Comparison of ENCODE assay signal across 1 cellular context in the genomic region with DNA sequence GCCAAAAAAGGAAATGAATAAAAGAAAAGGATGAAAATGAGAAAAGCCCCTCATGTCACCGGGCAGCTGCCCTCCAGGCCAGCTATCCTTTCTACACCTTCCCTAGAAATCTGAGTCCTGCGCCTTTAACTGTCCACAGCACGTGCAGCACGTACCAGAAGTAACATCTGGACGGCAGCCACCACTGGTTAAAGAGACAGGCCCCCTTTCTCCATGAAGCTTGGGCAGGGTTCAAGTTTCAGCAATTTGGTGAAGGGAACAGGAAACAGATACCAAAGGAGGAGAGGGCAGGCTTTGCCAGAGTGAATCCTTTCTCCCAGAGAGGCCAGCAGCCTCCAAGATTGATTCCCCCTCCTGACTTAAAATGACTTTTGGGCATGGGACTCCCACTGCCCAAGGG.
A peak's percentile ranks its signal among the peaks of the same experiment; 100 is the strongest.
TF ChIP-seq lines count a peak whose summit lies in the region.

No MANE protein-coding gene starts in this region.

TF ChIP-seq in GM12878, 131 proteins besides CTCF, POLR2A, EP300 and RAD21 (continued from another document):
- TF ChIP-seq, protein P1, sequence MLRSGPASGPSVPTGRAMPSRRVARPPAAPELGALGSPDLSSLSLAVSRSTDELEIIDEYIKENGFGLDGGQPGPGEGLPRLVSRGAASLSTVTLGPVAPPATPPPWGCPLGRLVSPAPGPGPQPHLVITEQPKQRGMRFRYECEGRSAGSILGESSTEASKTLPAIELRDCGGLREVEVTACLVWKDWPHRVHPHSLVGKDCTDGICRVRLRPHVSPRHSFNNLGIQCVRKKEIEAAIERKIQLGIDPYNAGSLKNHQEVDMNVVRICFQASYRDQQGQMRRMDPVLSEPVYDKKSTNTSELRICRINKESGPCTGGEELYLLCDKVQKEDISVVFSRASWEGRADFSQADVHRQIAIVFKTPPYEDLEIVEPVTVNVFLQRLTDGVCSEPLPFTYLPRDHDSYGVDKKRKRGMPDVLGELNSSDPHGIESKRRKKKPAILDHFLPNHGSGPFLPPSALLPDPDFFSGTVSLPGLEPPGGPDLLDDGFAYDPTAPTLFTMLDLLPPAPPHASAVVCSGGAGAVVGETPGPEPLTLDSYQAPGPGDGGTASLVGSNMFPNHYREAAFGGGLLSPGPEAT (IDR thresholded peaks at IDR 0.05; ENCODE audit: low read depth): peak; percentile 98
- no peak for TF ChIP-seq STAT1 (conservative IDR thresholded peaks at IDR 0.05)
- TF ChIP-seq NBN (IDR thresholded peaks at IDR 0.05): 0 out of 2 replicates have a peak, but pooled peaks have one; percentile 26
- TF ChIP-seq, protein P2, sequence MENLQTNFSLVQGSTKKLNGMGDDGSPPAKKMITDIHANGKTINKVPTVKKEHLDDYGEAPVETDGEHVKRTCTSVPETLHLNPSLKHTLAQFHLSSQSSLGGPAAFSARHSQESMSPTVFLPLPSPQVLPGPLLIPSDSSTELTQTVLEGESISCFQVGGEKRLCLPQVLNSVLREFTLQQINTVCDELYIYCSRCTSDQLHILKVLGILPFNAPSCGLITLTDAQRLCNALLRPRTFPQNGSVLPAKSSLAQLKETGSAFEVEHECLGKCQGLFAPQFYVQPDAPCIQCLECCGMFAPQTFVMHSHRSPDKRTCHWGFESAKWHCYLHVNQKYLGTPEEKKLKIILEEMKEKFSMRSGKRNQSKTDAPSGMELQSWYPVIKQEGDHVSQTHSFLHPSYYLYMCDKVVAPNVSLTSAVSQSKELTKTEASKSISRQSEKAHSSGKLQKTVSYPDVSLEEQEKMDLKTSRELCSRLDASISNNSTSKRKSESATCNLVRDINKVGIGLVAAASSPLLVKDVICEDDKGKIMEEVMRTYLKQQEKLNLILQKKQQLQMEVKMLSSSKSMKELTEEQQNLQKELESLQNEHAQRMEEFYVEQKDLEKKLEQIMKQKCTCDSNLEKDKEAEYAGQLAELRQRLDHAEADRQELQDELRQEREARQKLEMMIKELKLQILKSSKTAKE (IDR thresholded peaks at IDR 0.05; ENCODE audit: low read depth, poor library complexity, severe bottlenecking): peak; percentile 22
- TF ChIP-seq, protein P3, sequence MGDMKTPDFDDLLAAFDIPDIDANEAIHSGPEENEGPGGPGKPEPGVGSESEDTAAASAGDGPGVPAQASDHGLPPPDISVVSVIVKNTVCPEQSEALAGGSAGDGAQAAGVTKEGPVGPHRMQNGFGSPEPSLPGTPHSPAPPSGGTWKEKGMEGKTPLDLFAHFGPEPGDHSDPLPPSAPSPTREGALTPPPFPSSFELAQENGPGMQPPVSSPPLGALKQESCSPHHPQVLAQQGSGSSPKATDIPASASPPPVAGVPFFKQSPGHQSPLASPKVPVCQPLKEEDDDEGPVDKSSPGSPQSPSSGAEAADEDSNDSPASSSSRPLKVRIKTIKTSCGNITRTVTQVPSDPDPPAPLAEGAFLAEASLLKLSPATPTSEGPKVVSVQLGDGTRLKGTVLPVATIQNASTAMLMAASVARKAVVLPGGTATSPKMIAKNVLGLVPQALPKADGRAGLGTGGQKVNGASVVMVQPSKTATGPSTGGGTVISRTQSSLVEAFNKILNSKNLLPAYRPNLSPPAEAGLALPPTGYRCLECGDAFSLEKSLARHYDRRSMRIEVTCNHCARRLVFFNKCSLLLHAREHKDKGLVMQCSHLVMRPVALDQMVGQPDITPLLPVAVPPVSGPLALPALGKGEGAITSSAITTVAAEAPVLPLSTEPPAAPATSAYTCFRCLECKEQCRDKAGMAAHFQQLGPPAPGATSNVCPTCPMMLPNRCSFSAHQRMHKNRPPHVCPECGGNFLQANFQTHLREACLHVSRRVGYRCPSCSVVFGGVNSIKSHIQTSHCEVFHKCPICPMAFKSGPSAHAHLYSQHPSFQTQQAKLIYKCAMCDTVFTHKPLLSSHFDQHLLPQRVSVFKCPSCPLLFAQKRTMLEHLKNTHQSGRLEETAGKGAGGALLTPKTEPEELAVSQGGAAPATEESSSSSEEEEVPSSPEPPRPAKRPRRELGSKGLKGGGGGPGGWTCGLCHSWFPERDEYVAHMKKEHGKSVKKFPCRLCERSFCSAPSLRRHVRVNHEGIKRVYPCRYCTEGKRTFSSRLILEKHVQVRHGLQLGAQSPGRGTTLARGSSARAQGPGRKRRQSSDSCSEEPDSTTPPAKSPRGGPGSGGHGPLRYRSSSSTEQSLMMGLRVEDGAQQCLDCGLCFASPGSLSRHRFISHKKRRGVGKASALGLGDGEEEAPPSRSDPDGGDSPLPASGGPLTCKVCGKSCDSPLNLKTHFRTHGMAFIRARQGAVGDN (IDR thresholded peaks at IDR 0.05): 0 out of 2 replicates have a peak, but pooled peaks have one; percentile 57
- TF ChIP-seq, protein P4, sequence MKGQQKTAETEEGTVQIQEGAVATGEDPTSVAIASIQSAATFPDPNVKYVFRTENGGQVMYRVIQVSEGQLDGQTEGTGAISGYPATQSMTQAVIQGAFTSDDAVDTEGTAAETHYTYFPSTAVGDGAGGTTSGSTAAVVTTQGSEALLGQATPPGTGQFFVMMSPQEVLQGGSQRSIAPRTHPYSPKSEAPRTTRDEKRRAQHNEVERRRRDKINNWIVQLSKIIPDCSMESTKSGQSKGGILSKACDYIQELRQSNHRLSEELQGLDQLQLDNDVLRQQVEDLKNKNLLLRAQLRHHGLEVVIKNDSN (IDR thresholded peaks at IDR 0.05; ENCODE audit: borderline replicate concordance, extremely low read length, insufficient read depth, low read depth, low read length): peak; percentile 54
- TF ChIP-seq, protein P5, sequence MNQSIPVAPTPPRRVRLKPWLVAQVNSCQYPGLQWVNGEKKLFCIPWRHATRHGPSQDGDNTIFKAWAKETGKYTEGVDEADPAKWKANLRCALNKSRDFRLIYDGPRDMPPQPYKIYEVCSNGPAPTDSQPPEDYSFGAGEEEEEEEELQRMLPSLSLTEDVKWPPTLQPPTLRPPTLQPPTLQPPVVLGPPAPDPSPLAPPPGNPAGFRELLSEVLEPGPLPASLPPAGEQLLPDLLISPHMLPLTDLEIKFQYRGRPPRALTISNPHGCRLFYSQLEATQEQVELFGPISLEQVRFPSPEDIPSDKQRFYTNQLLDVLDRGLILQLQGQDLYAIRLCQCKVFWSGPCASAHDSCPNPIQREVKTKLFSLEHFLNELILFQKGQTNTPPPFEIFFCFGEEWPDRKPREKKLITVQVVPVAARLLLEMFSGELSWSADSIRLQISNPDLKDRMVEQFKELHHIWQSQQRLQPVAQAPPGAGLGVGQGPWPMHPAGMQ (IDR thresholded peaks at IDR 0.05; ENCODE audit: borderline replicate concordance): no peak
- TF ChIP-seq, protein P6, sequence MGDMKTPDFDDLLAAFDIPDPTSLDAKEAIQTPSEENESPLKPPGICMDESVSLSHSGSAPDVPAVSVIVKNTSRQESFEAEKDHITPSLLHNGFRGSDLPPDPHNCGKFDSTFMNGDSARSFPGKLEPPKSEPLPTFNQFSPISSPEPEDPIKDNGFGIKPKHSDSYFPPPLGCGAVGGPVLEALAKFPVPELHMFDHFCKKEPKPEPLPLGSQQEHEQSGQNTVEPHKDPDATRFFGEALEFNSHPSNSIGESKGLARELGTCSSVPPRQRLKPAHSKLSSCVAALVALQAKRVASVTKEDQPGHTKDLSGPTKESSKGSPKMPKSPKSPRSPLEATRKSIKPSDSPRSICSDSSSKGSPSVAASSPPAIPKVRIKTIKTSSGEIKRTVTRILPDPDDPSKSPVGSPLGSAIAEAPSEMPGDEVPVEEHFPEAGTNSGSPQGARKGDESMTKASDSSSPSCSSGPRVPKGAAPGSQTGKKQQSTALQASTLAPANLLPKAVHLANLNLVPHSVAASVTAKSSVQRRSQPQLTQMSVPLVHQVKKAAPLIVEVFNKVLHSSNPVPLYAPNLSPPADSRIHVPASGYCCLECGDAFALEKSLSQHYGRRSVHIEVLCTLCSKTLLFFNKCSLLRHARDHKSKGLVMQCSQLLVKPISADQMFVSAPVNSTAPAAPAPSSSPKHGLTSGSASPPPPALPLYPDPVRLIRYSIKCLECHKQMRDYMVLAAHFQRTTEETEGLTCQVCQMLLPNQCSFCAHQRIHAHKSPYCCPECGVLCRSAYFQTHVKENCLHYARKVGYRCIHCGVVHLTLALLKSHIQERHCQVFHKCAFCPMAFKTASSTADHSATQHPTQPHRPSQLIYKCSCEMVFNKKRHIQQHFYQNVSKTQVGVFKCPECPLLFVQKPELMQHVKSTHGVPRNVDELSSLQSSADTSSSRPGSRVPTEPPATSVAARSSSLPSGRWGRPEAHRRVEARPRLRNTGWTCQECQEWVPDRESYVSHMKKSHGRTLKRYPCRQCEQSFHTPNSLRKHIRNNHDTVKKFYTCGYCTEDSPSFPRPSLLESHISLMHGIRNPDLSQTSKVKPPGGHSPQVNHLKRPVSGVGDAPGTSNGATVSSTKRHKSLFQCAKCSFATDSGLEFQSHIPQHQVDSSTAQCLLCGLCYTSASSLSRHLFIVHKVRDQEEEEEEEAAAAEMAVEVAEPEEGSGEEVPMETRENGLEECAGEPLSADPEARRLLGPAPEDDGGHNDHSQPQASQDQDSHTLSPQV (IDR thresholded peaks at IDR 0.05): no peak
- TF ChIP-seq TCF12 (IDR thresholded peaks at IDR 0.05; ENCODE audit: low read depth, low read length): peak; percentile 62; the same call in 1 of the 2 replicates
- TF ChIP-seq, protein P7, sequence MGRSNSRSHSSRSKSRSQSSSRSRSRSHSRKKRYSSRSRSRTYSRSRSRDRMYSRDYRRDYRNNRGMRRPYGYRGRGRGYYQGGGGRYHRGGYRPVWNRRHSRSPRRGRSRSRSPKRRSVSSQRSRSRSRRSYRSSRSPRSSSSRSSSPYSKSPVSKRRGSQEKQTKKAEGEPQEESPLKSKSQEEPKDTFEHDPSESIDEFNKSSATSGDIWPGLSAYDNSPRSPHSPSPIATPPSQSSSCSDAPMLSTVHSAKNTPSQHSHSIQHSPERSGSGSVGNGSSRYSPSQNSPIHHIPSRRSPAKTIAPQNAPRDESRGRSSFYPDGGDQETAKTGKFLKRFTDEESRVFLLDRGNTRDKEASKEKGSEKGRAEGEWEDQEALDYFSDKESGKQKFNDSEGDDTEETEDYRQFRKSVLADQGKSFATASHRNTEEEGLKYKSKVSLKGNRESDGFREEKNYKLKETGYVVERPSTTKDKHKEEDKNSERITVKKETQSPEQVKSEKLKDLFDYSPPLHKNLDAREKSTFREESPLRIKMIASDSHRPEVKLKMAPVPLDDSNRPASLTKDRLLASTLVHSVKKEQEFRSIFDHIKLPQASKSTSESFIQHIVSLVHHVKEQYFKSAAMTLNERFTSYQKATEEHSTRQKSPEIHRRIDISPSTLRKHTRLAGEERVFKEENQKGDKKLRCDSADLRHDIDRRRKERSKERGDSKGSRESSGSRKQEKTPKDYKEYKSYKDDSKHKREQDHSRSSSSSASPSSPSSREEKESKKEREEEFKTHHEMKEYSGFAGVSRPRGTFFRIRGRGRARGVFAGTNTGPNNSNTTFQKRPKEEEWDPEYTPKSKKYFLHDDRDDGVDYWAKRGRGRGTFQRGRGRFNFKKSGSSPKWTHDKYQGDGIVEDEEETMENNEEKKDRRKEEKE (IDR thresholded peaks at IDR 0.05): no peak
- peak; percentile 31; the same call in 1 of the 2 replicates for TF ChIP-seq RUNX3 (IDR thresholded peaks at IDR 0.05; ENCODE audit: low read length)
- TF ChIP-seq ASH2L (IDR thresholded peaks at IDR 0.05; ENCODE audit: borderline replicate concordance, low read depth): no peak
- TF ChIP-seq, protein P8, sequence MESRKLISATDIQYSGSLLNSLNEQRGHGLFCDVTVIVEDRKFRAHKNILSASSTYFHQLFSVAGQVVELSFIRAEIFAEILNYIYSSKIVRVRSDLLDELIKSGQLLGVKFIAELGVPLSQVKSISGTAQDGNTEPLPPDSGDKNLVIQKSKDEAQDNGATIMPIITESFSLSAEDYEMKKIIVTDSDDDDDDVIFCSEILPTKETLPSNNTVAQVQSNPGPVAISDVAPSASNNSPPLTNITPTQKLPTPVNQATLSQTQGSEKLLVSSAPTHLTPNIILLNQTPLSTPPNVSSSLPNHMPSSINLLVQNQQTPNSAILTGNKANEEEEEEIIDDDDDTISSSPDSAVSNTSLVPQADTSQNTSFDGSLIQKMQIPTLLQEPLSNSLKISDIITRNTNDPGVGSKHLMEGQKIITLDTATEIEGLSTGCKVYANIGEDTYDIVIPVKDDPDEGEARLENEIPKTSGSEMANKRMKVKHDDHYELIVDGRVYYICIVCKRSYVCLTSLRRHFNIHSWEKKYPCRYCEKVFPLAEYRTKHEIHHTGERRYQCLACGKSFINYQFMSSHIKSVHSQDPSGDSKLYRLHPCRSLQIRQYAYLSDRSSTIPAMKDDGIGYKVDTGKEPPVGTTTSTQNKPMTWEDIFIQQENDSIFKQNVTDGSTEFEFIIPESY (IDR thresholded peaks at IDR 0.05): no peak
- peak; percentile 99 to 100 for TF ChIP-seq BHLHE40 (IDR thresholded peaks at IDR 0.05; ENCODE audit: borderline replicate concordance in 1 of 2, low read depth in 2 of 2, low read length in 1 of 2)
- peak; percentile 63; the same call in 1 of the 2 replicates for TF ChIP-seq TCF3 (IDR thresholded peaks at IDR 0.05; ENCODE audit: borderline replicate concordance, insufficient read depth, low read depth, low read length)
